In genomic region chr11:113571531-113571930, GRCh38 we compare ENCODE assay signal across 17 cellular contexts.
DNase-seq lines count a peak whose midpoint lies in the region; ATAC-seq and TF ChIP-seq lines count a peak whose summit lies in the region.
"Had no signal": no experiment of that assay in that cellular context is flagged by ENCODE, and none has a peak within 500 bp of the region (broad histone marks: within the 10 kb centered on the region; RNA-seq: fewer than 3 reads in every experiment).

No MANE protein-coding gene starts in this region.

- H3K27ac Mint-ChIP-seq in Caco-2 (ENCODE audit: unreplicated experiment) (peak overlapping the region; percentile 65), T-helper 17 cell (peak overlapping the region; percentile 47), endodermal cell (no peak overlapping the region)
- H3K27ac Mint-ChIP-seq: CD4-positive, alpha-beta memory T cell had no signal

- H3K27me3 Mint-ChIP-seq in Caco-2 (ENCODE audit: insufficient read depth, unreplicated experiment) (no peaks in the 10 kb centered on the region), T-helper 17 cell (peaks cover 43% of the 10 kb centered on the region), endodermal cell (ENCODE audit: insufficient read depth) (no peaks in the 10 kb centered on the region)

- peaks cover 5% of the 10 kb centered on the region for H3K36me3 Mint-ChIP-seq in Caco-2 (ENCODE audit: insufficient read depth, unreplicated experiment)
- H3K36me3 Mint-ChIP-seq in T-helper 17 cell (ENCODE audit: low read depth): no peaks in the 10 kb centered on the region
- H3K36me3 Mint-ChIP-seq in endodermal cell (ENCODE audit: low read depth): no peaks in the 10 kb centered on the region
- H3K36me3 Mint-ChIP-seq: CD4-positive, alpha-beta memory T cell had no signal

- H3K9me3 Mint-ChIP-seq in Caco-2 (ENCODE audit: unreplicated experiment): no peaks in the 10 kb centered on the region
- no peaks in the 10 kb centered on the region for H3K9me3 Mint-ChIP-seq in endodermal cell
- H3K9me3 Mint-ChIP-seq: CD4-positive, alpha-beta memory T cell had no signal

- no peak overlapping the region for H3K27ac ChIP-seq in endodermal cell (ENCODE audit: low read depth, low read length)
- peak overlapping the region; percentile 73 to 79 for H3K27ac ChIP-seq in thoracic aorta
- H3K27ac ChIP-seq: 22Rv1, A549, C4-2B had no signal

- no peak for DNase-seq in Caco-2
- no peak for DNase-seq in T-helper 17 cell
- peak; percentile 36 for DNase-seq in endodermal cell
- no peak for DNase-seq in thoracic aorta (ENCODE audit: low spot score)
- no peak for DNase-seq in SKM-1 (lab: John Stamatoyannopoulos, UW; ENCODE audit: unreplicated experiment)
- no peak for DNase-seq in stimulated activated CD4-positive, alpha-beta T cell treated with anti-CD3 and anti-CD28 coated beads, Interleukin-2, amount 100 ng/mL, for 48 hours
- no peak for DNase-seq in NCI-H2171 (lab: John Stamatoyannopoulos, UW)
- DNase-seq: AML-193; Calu3; CD4-positive, alpha-beta memory T cell; DMS79 treated with DMSO at 0.1 percent for 48 hours; GF-D8 had no signal

- intact Hi-C loops in Caco-2 (cut with micrococcal nuclease; ENCODE audit: unreplicated experiment): loop anchor here (1.0 kb wide), 5 partner anchors 11 to 155 kb away; no protein-coding TSS in a partner anchor

- H3K4me3 ChIP-seq in Caco-2 (ENCODE audit: low read depth, low read length): no peak overlapping the region
- no peak overlapping the region for H3K4me3 ChIP-seq in endodermal cell (ENCODE audit: low read length)
- peak overlapping the region; percentile 13 for H3K4me3 ChIP-seq in thoracic aorta
- H3K4me3 ChIP-seq: A549, HAP-1 had no signal

- peaks cover 59% of the 10 kb centered on the region for H3K4me1 ChIP-seq in Caco-2
- H3K4me1 ChIP-seq in endodermal cell (ENCODE audit: control insufficient read depth, insufficient read depth, low read length): no peaks in the 10 kb centered on the region
- peaks cover 10 to 26% of the 10 kb centered on the region in 2 donors for H3K4me1 ChIP-seq in thoracic aorta (ENCODE audit: control insufficient read depth in 1 of 2, low read depth in 2 of 2)
- H3K4me1 ChIP-seq: A549, HAP-1 had no signal

- no peak for TF ChIP-seq CTCF in Caco-2 (IDR thresholded peaks at IDR 0.05; ENCODE audit: insufficient read depth in 1 of 2, low read depth in 1 of 2, low read length in 1 of 2, severe bottlenecking in 1 of 2, unreplicated experiment in 1 of 2)
- no peak for TF ChIP-seq CTCF in endodermal cell (conservative IDR thresholded peaks at IDR 0.05)
- TF ChIP-seq CTCF in thoracic aorta (IDR thresholded peaks at IDR 0.05): no peak

- 43 to 67% methylated on average over 4 of the region's 4 CpGs for whole genome bisulfite sequencing in endodermal cell (ENCODE audit: insufficient coverage in 1 of 2, insufficient read length in 1 of 2), 2 experiments

- no peaks in the 10 kb centered on the region for H3K36me3 ChIP-seq in Caco-2 (ENCODE audit: control insufficient read depth, insufficient read depth, low read length)
- no peaks in the 10 kb centered on the region for H3K36me3 ChIP-seq in endodermal cell (ENCODE audit: control insufficient read depth, insufficient read depth, low read length)
- H3K36me3 ChIP-seq in thoracic aorta: no peaks in the 10 kb centered on the region
- H3K36me3 ChIP-seq: HAP-1 had no signal

- H3K9ac ChIP-seq in endodermal cell (ENCODE audit: extremely low read depth, low read length, poor library complexity, severe bottlenecking): no peak overlapping the region

- POLR2A ChIA-PET in Caco-2 (lab: Charles Lee): interaction anchor here (0.7 kb wide), 3 partner anchors 79 to 160 kb away, joined by 3 to 6 read pairs (median 4); no protein-coding TSS in a partner anchor

- H3K4me1 Mint-ChIP-seq in Caco-2 (ENCODE audit: low read depth, unreplicated experiment) (peaks cover 42% of the 10 kb centered on the region), T-helper 17 cell (no peaks in the 10 kb centered on the region), endodermal cell (peaks cover 22% of the 10 kb centered on the region)
- H3K4me1 Mint-ChIP-seq: CD4-positive, alpha-beta memory T cell had no signal

- BruUV-seq in Caco-2 (replicated peaks; lab: Mats Ljungman, UMichigan): no TSS peak

- H3K27me3 ChIP-seq in Caco-2 (replicated peaks; ENCODE audit: control insufficient read depth, insufficient read depth, low read length): no peaks in the 10 kb centered on the region
- peaks cover 5% of the 10 kb centered on the region for H3K27me3 ChIP-seq in endodermal cell (ENCODE audit: control insufficient read depth, insufficient read depth, low read length, poor library complexity, severe bottlenecking)
- H3K27me3 ChIP-seq in thoracic aorta (replicated peaks; ENCODE audit: insufficient read depth): no peaks in the 10 kb centered on the region

- CTCF ChIA-PET in Caco-2 (lab: Charles Lee): interaction anchor here (0.7 to 1.9 kb wide), 5 partner anchors 9 to 159 kb away, joined by 3 to 10 read pairs (median 4); no protein-coding TSS in a partner anchor

- H3K9me3 ChIP-seq in Caco-2: no peaks in the 10 kb centered on the region
- no peaks in the 10 kb centered on the region for H3K9me3 ChIP-seq in T-helper 17 cell (ENCODE audit: control insufficient read depth, low read length, poor library complexity, severe bottlenecking)
- H3K9me3 ChIP-seq in endodermal cell (ENCODE audit: control insufficient read depth, low read length): no peaks in the 10 kb centered on the region
- no peaks in the 10 kb centered on the region for H3K9me3 ChIP-seq in thoracic aorta
- H3K9me3 ChIP-seq: A549, HAP-1 had no signal

- H3K4me3 Mint-ChIP-seq in Caco-2 (ENCODE audit: unreplicated experiment) (no peak overlapping the region), T-helper 17 cell (no peak overlapping the region), endodermal cell (no peak overlapping the region)
- H3K4me3 Mint-ChIP-seq: CD4-positive, alpha-beta memory T cell had no signal

- no peak for ATAC-seq in T-helper 17 cell
- ATAC-seq in thoracic aorta (ENCODE audit: insufficient number of reproducible peaks, low FRiP score, low read depth): no peak
- ATAC-seq: A549, HepG2 had no signal
